8 cellular contexts compared by ENCODE assay signal in genomic region chr1:3796215-3797193, GRCh38. TPM values are rescaled to one million over a fixed set of nuclear protein-coding genes. Genes with fewer than 3 reads are reported as not detected.
A peak's percentile ranks its signal among the peaks of the same experiment; 100 is the strongest.
DNase-seq lines count a peak whose midpoint lies in the region; ATAC-seq and TF ChIP-seq lines count a peak whose summit lies in the region.

Gene LRRC47 (minus strand): TSS chr1:3796498. CDS start chr1:3796476, 22 bp downstream.

- H3K36me3 Mint-ChIP-seq in GM23338 (ENCODE audit: low read depth): peaks cover 24% of the 10 kb centered on the region
- H3K36me3 Mint-ChIP-seq in nephron progenitor cell (ENCODE audit: low read depth): no peaks in the 10 kb centered on the region
- peaks cover 29% of the 10 kb centered on the region for H3K36me3 Mint-ChIP-seq in stimulated activated naive CD8-positive, alpha-beta T cell treated with anti-CD3 and anti-CD28 coated beads, Interleukin-15, Interleukin-2, amounts not matched to agents 100 ng/mL and 50 ng/mL, for 24 hours (ENCODE audit: low read depth)

- no peaks in the 10 kb centered on the region for H3K36me3 ChIP-seq in GM23338 (ENCODE audit: insufficient read depth)

- H3F3A ChIP-seq in GM23338 (replicated peaks; ENCODE audit: low read depth): peaks cover 16% of the 10 kb centered on the region

- DNase-seq in EL (peak; percentile 89), GM23338 (ENCODE audit: low spot score) (peak; percentile 95), Kasumi-1 (lab: John Stamatoyannopoulos, UW) (peak; percentile 87 to 90), SIG-M5 (lab: John Stamatoyannopoulos, UW) (peak; percentile 48), fibroblast of the aortic adventitia (ENCODE audit: low read depth) (peak; percentile 89), nephron progenitor cell (peak; percentile 88)
- peak; percentile 98 for DNase-seq in activated effector memory CD4-positive, alpha-beta T cell treated with anti-CD3 and anti-CD28 coated beads, Interleukin-2, amount 50 U/mL, for 16 hours

- peak within 1 kb of the TSS; percentile 98 for H3K27ac ChIP-seq in GM23338 (ENCODE audit: low read depth)

- peaks cover 27% of the 10 kb centered on the region for H3K4me1 ChIP-seq in GM23338 (ENCODE audit: insufficient read depth)

- H3K27ac Mint-ChIP-seq in GM23338 (peak within 1 kb of the TSS; percentile 97), nephron progenitor cell (peak within 1 kb of the TSS; percentile 84)
- peak within 1 kb of the TSS; percentile 95 for H3K27ac Mint-ChIP-seq in stimulated activated naive CD8-positive, alpha-beta T cell treated with anti-CD3 and anti-CD28 coated beads, Interleukin-15, Interleukin-2, amounts not matched to agents 100 ng/mL and 50 ng/mL, for 24 hours

- peaks cover 20% of the 10 kb centered on the region for H3K27me3 Mint-ChIP-seq in GM23338 (ENCODE audit: insufficient read depth, low read depth, poor library complexity)
- H3K27me3 Mint-ChIP-seq in nephron progenitor cell (ENCODE audit: low read depth, poor library complexity): peaks cover 24% of the 10 kb centered on the region
- H3K27me3 Mint-ChIP-seq in stimulated activated naive CD8-positive, alpha-beta T cell treated with anti-CD3 and anti-CD28 coated beads, Interleukin-15, Interleukin-2, amounts not matched to agents 100 ng/mL and 50 ng/mL, for 24 hours: peaks cover 5% of the 10 kb centered on the region

- H3K27me3 ChIP-seq in GM23338 (ENCODE audit: insufficient read depth): no peaks in the 10 kb centered on the region

- no peaks in the 10 kb centered on the region for H4K20me1 ChIP-seq in GM23338 (replicated peaks; ENCODE audit: insufficient read depth)

- H2AFZ ChIP-seq in GM23338: peak within 1 kb of the TSS; percentile 85

- ATAC-seq in GM23338: peak; percentile 84

- peaks cover 36% of the 10 kb centered on the region for H3K4me1 Mint-ChIP-seq in GM23338
- H3K4me1 Mint-ChIP-seq in nephron progenitor cell: peaks cover 49% of the 10 kb centered on the region
- H3K4me1 Mint-ChIP-seq in stimulated activated naive CD8-positive, alpha-beta T cell treated with anti-CD3 and anti-CD28 coated beads, Interleukin-15, Interleukin-2, amounts not matched to agents 100 ng/mL and 50 ng/mL, for 24 hours (ENCODE audit: low read depth): peaks cover 56% of the 10 kb centered on the region

- no peaks in the 10 kb centered on the region for H3K9me2 ChIP-seq in GM23338 (ENCODE audit: insufficient read depth)

- H3K4me3 Mint-ChIP-seq in GM23338 (peak within 1 kb of the TSS; percentile 87), nephron progenitor cell (peak within 1 kb of the TSS; percentile 97)
- H3K4me3 Mint-ChIP-seq in stimulated activated naive CD8-positive, alpha-beta T cell treated with anti-CD3 and anti-CD28 coated beads, Interleukin-15, Interleukin-2, amounts not matched to agents 100 ng/mL and 50 ng/mL, for 24 hours: peak within 1 kb of the TSS; percentile 93

- H3K9me3 Mint-ChIP-seq in GM23338 (peaks cover 10% of the 10 kb centered on the region), nephron progenitor cell (peaks cover 11% of the 10 kb centered on the region)
- no peaks in the 10 kb centered on the region for H3K9me3 Mint-ChIP-seq in stimulated activated naive CD8-positive, alpha-beta T cell treated with anti-CD3 and anti-CD28 coated beads, Interleukin-15, Interleukin-2, amounts not matched to agents 100 ng/mL and 50 ng/mL, for 24 hours

- TF ChIP-seq CTCF in GM23338 (conservative IDR thresholded peaks at IDR 0.05; ENCODE audit: low read depth in 2 of 2) (no peak), fibroblast of the aortic adventitia (IDR thresholded peaks at IDR 0.05; ENCODE audit: insufficient read depth, low read length) (no peak), nephron progenitor cell (IDR thresholded peaks at IDR 0.05) (no peak)

- peaks cover 33% of the 10 kb centered on the region for H3K79me2 ChIP-seq in GM23338 (replicated peaks; ENCODE audit: insufficient read depth)

- H3K4me3 ChIP-seq in GM23338: peak within 1 kb of the TSS; percentile 89
- peak within 1 kb of the TSS; percentile 88 for H3K4me3 ChIP-seq in fibroblast of the aortic adventitia (ENCODE audit: low read depth, low read length)

- H3K4me2 ChIP-seq in GM23338: peak within 1 kb of the TSS; percentile 93

TF ChIP-seq in GM23338, 12 proteins besides CTCF, POLR2A, EP300 and RAD21 (continues in another document):
- no peak for TF ChIP-seq EZH2 (IDR thresholded peaks at IDR 0.05; ENCODE audit: low read depth, unreplicated experiment)
- TF ChIP-seq STAT1 (IDR thresholded peaks at IDR 0.05; ENCODE audit: unreplicated experiment): no peak
- TF ChIP-seq ZNF114 (CRISPR knock-in tag; IDR thresholded peaks at IDR 0.05): no peak
- TF ChIP-seq ETS1 (IDR thresholded peaks at IDR 0.05): peak; percentile 90
- TF ChIP-seq ZNF462 (CRISPR knock-in tag; IDR thresholded peaks at IDR 0.05): no peak

RNA-seq across cellular contexts. Expression of gene LRRC47, which starts in this region (rescaled TPM):
- 75.7 and 76.8 TPM in 2 replicates for total RNA-seq in GM23338 (2014; rRNA removed; shearing (Covaris generic))
- 15.8 and 17.2 TPM in 2 replicates for polyA plus RNA-seq in GM23338 (2016; fragmentation: Nextera tagmentation; extraction: Ambion mirVana)
- total RNA-seq in fibroblast of the aortic adventitia (ENCODE audit: low replicate concordance): 22.9 and 37.8 TPM in 2 replicates

Comparison
In these comparisons a context has a peak if more than half of its experiments do, and no peak if none do; other contexts are left out.
1. Peak in every context shown above with its lines: DNase-seq, ATAC-seq, H3K4me3 ChIP-seq and H3K27ac ChIP-seq.
2. DNase-seq: peak in every context shown above with its lines; median percentile 98 in activated effector memory CD4-positive, alpha-beta T cell treated with anti-CD3 and anti-CD28 coated beads, Interleukin-2, amount 50 U/mL, for 16 hours; 95 in GM23338; 89 in EL; 89 in fibroblast of the aortic adventitia; 88 in Kasumi-1; 88 in nephron progenitor cell; 48 in SIG-M5.